12 cellular contexts compared by ENCODE assay signal in genomic region chr4:112853662-112854256, GRCh38.
DNase-seq lines count a peak whose midpoint lies in the region; ATAC-seq, FAIRE-seq and TF ChIP-seq lines count a peak whose summit lies in the region.
"Had no signal": no experiment of that assay in that cellular context is flagged by ENCODE, and none has a peak within 500 bp of the region (broad histone marks: within the 10 kb centered on the region; RNA-seq: fewer than 3 reads in every experiment).

No MANE protein-coding gene starts in this region.

- TF ChIP-seq POLR2A in tibial nerve (IDR thresholded peaks at IDR 0.05): no peak

- no peak for TF ChIP-seq EP300 in tibial nerve (IDR thresholded peaks at IDR 0.05)

- H3K27ac ChIP-seq in cardiac muscle cell (no peak overlapping the region), tibial nerve (no peak overlapping the region)
- H3K27ac ChIP-seq: stomach had no signal

- H3K36me3 ChIP-seq in cardiac muscle cell: no peaks in the 10 kb centered on the region
- H3K36me3 ChIP-seq in tibial nerve: no peaks in the 10 kb centered on the region
- H3K36me3 ChIP-seq: stomach had no signal

- 48 to 50% methylated on average over 3 of the region's 3 CpGs for WGBS in tibial nerve, 2 donors

- H3K9me3 ChIP-seq in cardiac muscle cell (ENCODE audit: low read depth) (no peaks in the 10 kb centered on the region), tibial nerve (no peaks in the 10 kb centered on the region)
- H3K9me3 ChIP-seq: stomach had no signal

- peak in 1 of 2 donors; percentile 41 for DNase-seq in cardiac muscle cell (ENCODE audit: low read depth in 1 of 2, low spot score in 1 of 2)
- DNase-seq in left ventricle myocardium superior: no peak
- DNase-seq in SK-N-DZ (ENCODE audit: low spot score): peak; percentile 1
- no peak for DNase-seq in frontal cortex (ENCODE audit: low spot score in 2 of 2)
- no peak for DNase-seq in tibial nerve (ENCODE audit: low spot score in 2 of 2)
- no peak for DNase-seq in NCI-H1048 (lab: John Stamatoyannopoulos, UW)
- no peak for DNase-seq in kidney tubule cell (ENCODE audit: low spot score)
- DNase-seq: activated naive CD8-positive, alpha-beta T cell treated with anti-CD3 and anti-CD28 coated beads for 36 hours; NCI-H510A; stomach had no signal

- TF ChIP-seq CTCF in cardiac muscle cell (IDR thresholded peaks at IDR 0.05; ENCODE audit: low read depth, low read length) (peak; percentile 62), tibial nerve (IDR thresholded peaks at IDR 0.05) (peak; percentile 14 to 49 (median 27))

- FAIRE-seq in frontal cortex (lab: Jason Lieb, UNC): peak; percentile 79

- ATAC-seq in left ventricle myocardium superior: no peak
- no peak for ATAC-seq in GM18498 (IDR thresholded peaks at IDR 0.05; ENCODE audit: unreplicated experiment)

- no peaks in the 10 kb centered on the region for H3K27me3 ChIP-seq in cardiac muscle cell
- no peaks in the 10 kb centered on the region for H3K27me3 ChIP-seq in tibial nerve
- H3K27me3 ChIP-seq: stomach had no signal

- intact Hi-C loops in left ventricle myocardium superior (cut with micrococcal nuclease): no loop called here

- peaks cover 4% of the 10 kb centered on the region for H3K4me1 ChIP-seq in cardiac muscle cell (ENCODE audit: low read depth)
- H3K4me1 ChIP-seq in tibial nerve: peaks cover 0 to 13% (median 0%) of the 10 kb centered on the region in 4 donors

- H3K4me3 ChIP-seq in cardiac muscle cell (no peak overlapping the region), tibial nerve (no peak overlapping the region)
- H3K4me3 ChIP-seq: skin epidermis, stomach had no signal
